ENCODE assay signal across 22 cellular contexts in the genomic region with DNA sequence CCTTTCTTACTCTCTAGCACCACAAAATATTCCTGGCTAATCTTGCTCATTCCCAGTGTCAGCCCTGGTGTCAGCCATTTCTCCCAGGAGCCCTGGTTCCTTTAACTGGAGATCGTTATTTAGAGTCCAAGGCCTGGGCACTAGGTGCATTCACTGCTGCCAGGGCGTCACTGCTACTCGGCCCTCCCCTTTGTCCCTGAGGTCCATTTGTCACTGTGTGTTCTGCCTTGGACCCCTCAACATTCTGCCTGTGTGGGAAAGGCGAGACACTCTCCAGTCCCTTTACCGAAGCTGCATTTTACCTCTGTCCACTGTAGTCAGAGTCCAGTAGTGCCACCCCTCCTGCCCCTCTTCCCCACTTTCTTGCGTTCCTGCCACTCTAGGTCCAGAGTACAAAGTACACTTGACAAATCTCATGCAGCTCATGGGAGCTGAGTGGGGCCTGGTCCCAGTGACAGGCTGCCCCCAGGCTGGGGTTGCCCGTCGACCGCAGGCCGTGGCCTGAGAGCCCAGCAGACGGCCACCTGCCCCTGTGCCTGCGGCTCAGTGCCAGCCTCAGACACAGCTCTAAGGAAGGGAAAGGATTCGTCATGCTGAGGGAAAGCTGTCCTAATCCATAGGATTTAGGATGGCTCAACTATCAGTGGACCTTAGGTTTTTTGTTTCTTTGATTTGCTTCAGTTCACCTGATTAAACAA.
"Had no signal": no experiment of that assay in that cellular context is flagged by ENCODE, and none has a peak within 500 bp of the region (broad histone marks: within the 10 kb centered on the region; RNA-seq: fewer than 3 reads in every experiment).

No MANE protein-coding gene starts in this region.

- H3K9me3 ChIP-seq: body of pancreas, right atrium auricular region, thyroid gland, upper lobe of right lung had no signal

- DNase-seq: activated CD4-positive, alpha-beta T cell treated with anti-CD3 and anti-CD28 coated beads, Interleukin-2, amount 10 ng/mL, durations not matched to agents 7 days and 5 days; activated CD4-positive, CD25-positive, alpha-beta regulatory T cell treated with anti-CD3 and anti-CD28 coated beads, Interleukin-2, amount 50 U/mL, for 72 hours; activated CD8-positive, alpha-beta memory T cell treated with anti-CD3 and anti-CD28 coated beads, Interleukin-2, amount 10 ng/mL, durations not matched to agents 7 days and 5 days; activated CD8-positive, alpha-beta T cell treated with anti-CD3 and anti-CD28 coated beads for 36 hours; activated gamma-delta T cell; activated naive CD4-positive, alpha-beta T cell treated with anti-CD3 and anti-CD28 coated beads, Interleukin-2, amount 50 U/mL, for 16 hours; activated naive CD8-positive, alpha-beta T cell treated with anti-CD3 and anti-CD28 coated beads, Interleukin-2, amount 50 U/mL, for 24 hours; activated T-cell treated with anti-CD3 and anti-CD28 coated beads for 4 hours; anterior cingulate cortex; body of pancreas; effector CD8-positive, alpha-beta T cell; glutamatergic neuron; left cardiac atrium; naive B cell; stimulated activated CD4-positive, alpha-beta T cell treated with anti-CD3 and anti-CD28 coated beads, Interleukin-12 subunit alpha, Interleukin-12 subunit beta, amount 100 ng/mL, for 4 hours; stimulated activated CD4-positive, alpha-beta T cell treated with anti-CD3 and anti-CD28 coated beads, Interleukin-4, amount 100 ng/mL, for 4 hours; stimulated activated naive CD8-positive, alpha-beta T cell treated with anti-CD3 and anti-CD28 coated beads, Interleukin-15, Interleukin-2, amounts not matched to agents 100 U/mL and 50 U/mL, for 24 hours; thyroid gland; upper lobe of right lung had no signal

- FAIRE-seq: frontal cortex, islet of Langerhans had no signal

- H3K27ac ChIP-seq: body of pancreas, right atrium auricular region, thyroid gland, upper lobe of right lung had no signal

- H3K4me3 ChIP-seq: body of pancreas, right atrium auricular region, thyroid gland, upper lobe of right lung had no signal

- H3K4me1 ChIP-seq: body of pancreas, right atrium auricular region, thyroid gland, upper lobe of right lung had no signal

- H3K27me3 ChIP-seq: body of pancreas, right atrium auricular region, thyroid gland, upper lobe of right lung had no signal

- H3K36me3 ChIP-seq: right atrium auricular region, thyroid gland, upper lobe of right lung had no signal

- ATAC-seq: activated CD8-positive, alpha-beta memory T cell treated with anti-CD3 and anti-CD28 coated beads, Interleukin-2, amount 10 ng/mL, durations not matched to agents 7 days and 5 days; activated CD8-positive, alpha-beta T cell treated with anti-CD3 and anti-CD28 coated beads for 36 hours; activated naive CD8-positive, alpha-beta T cell treated with anti-CD3 and anti-CD28 coated beads, Interleukin-2, amount 50 U/mL, for 24 hours; body of pancreas; left cardiac atrium; stimulated activated naive CD8-positive, alpha-beta T cell treated with anti-CD3 and anti-CD28 coated beads, Interleukin-15, Interleukin-2, amounts not matched to agents 100 U/mL and 50 U/mL, for 24 hours; upper lobe of right lung had no signal
